10 cellular contexts compared by ENCODE assay signal in genomic region chr17:3762922-3763776, GRCh38. TPM values are rescaled to one million over a fixed set of nuclear protein-coding genes. Genes with fewer than 3 reads are reported as not detected.
A peak's percentile ranks its signal among the peaks of the same experiment; 100 is the strongest.
DNase-seq lines count a peak whose midpoint lies in the region; ATAC-seq and TF ChIP-seq lines count a peak whose summit lies in the region.
"Had no signal": no experiment of that assay in that cellular context is flagged by ENCODE, and none has a peak within 500 bp of the region (broad histone marks: within the 10 kb centered on the region; RNA-seq: fewer than 3 reads in every experiment).

No MANE protein-coding gene starts in this region.

- no peaks in the 10 kb centered on the region for H3K4me1 ChIP-seq in esophagus squamous epithelium

- intact Hi-C loops in left cardiac atrium (cut with DNase I) = no loop called here
- intact Hi-C loops in cardiac septum (cut with DNase I) = no loop called here
- intact Hi-C loops in activated CD4-positive, alpha-beta memory T cell treated with anti-CD3 and anti-CD28 coated beads for 36 hours (cut with micrococcal nuclease) = loop anchor here (1.0 kb wide), 2 partner anchors 33 to 52 kb away; no protein-coding TSS in a partner anchor
- intact Hi-C loops in esophagus squamous epithelium (cut with DNase I) = no loop called here
- intact Hi-C loops in sciatic nerve (cut with DNase I) = no loop called here

- 75 to 76% methylated on average over 14 of the region's 14 CpGs for WGBS in esophagus squamous epithelium, 2 donors

- TF ChIP-seq POLR2A in esophagus squamous epithelium (IDR thresholded peaks at IDR 0.05) = no peak

- H3K27me3 ChIP-seq in esophagus squamous epithelium = no peaks in the 10 kb centered on the region
- H3K27me3 ChIP-seq: neutrophil had no signal

- no peak for ATAC-seq in left cardiac atrium
- peak; percentile 68 for ATAC-seq in HG02943 (IDR thresholded peaks at IDR 0.05; ENCODE audit: low read depth, unreplicated experiment)
- no peak for ATAC-seq in sciatic nerve

- peaks cover 3% of the 10 kb centered on the region for H3K36me3 Mint-ChIP-seq in activated CD4-positive, alpha-beta memory T cell treated with anti-CD3 and anti-CD28 coated beads for 36 hours
- peaks cover 12% of the 10 kb centered on the region for H3K36me3 Mint-ChIP-seq in stimulated activated naive CD8-positive, alpha-beta T cell treated with anti-CD3 and anti-CD28 coated beads, Interleukin-15, Interleukin-2, amounts not matched to agents 100 ng/mL and 50 ng/mL, for 24 hours (ENCODE audit: low read depth)

- peaks cover 9% of the 10 kb centered on the region for H3K9me3 Mint-ChIP-seq in activated CD4-positive, alpha-beta memory T cell treated with anti-CD3 and anti-CD28 coated beads for 36 hours
- H3K9me3 Mint-ChIP-seq in stimulated activated naive CD8-positive, alpha-beta T cell treated with anti-CD3 and anti-CD28 coated beads, Interleukin-15, Interleukin-2, amounts not matched to agents 100 ng/mL and 50 ng/mL, for 24 hours = peaks cover 8% of the 10 kb centered on the region

- H3K36me3 ChIP-seq in esophagus squamous epithelium = no peaks in the 10 kb centered on the region
- H3K36me3 ChIP-seq: neutrophil had no signal

- CTCF ChIA-PET in activated CD4-positive, alpha-beta memory T cell treated with anti-CD3 and anti-CD28 coated beads for 36 hours (lab: Charles Lee) = interaction anchor here (0.7 to 3.5 kb wide), 8 partner anchors 23 to 140 kb away, joined by 3 to 20 read pairs (median 4); partner anchors contain the start of gene NCBP3

- peaks cover 0 to 7% (median 5%) of the 10 kb centered on the region in 3 donors for H3K9me3 ChIP-seq in esophagus squamous epithelium
- H3K9me3 ChIP-seq: neutrophil had no signal

- TF ChIP-seq CTCF in esophagus squamous epithelium (IDR thresholded peaks at IDR 0.05) = no peak

- H3K27ac ChIP-seq in esophagus squamous epithelium = peak overlapping the region in 2 of 4 donors; percentile 25 to 34
- H3K27ac ChIP-seq: neutrophil had no signal

- peaks cover 2% of the 10 kb centered on the region for H3K27me3 Mint-ChIP-seq in activated CD4-positive, alpha-beta memory T cell treated with anti-CD3 and anti-CD28 coated beads for 36 hours
- peaks cover 24% of the 10 kb centered on the region for H3K27me3 Mint-ChIP-seq in stimulated activated naive CD8-positive, alpha-beta T cell treated with anti-CD3 and anti-CD28 coated beads, Interleukin-15, Interleukin-2, amounts not matched to agents 100 ng/mL and 50 ng/mL, for 24 hours

- H3K4me1 Mint-ChIP-seq in activated CD4-positive, alpha-beta memory T cell treated with anti-CD3 and anti-CD28 coated beads for 36 hours (ENCODE audit: low read depth) = peaks cover 43% of the 10 kb centered on the region
- peaks cover 68% of the 10 kb centered on the region for H3K4me1 Mint-ChIP-seq in stimulated activated naive CD8-positive, alpha-beta T cell treated with anti-CD3 and anti-CD28 coated beads, Interleukin-15, Interleukin-2, amounts not matched to agents 100 ng/mL and 50 ng/mL, for 24 hours (ENCODE audit: low read depth)

- H3K27ac Mint-ChIP-seq in activated CD4-positive, alpha-beta memory T cell treated with anti-CD3 and anti-CD28 coated beads for 36 hours = peak overlapping the region; percentile 87
- H3K27ac Mint-ChIP-seq in stimulated activated naive CD8-positive, alpha-beta T cell treated with anti-CD3 and anti-CD28 coated beads, Interleukin-15, Interleukin-2, amounts not matched to agents 100 ng/mL and 50 ng/mL, for 24 hours = peak overlapping the region; percentile 83

- H3K4me3 ChIP-seq in esophagus squamous epithelium = no peak overlapping the region

- peak overlapping the region; percentile 14 for H3K4me3 Mint-ChIP-seq in activated CD4-positive, alpha-beta memory T cell treated with anti-CD3 and anti-CD28 coated beads for 36 hours
- peak overlapping the region; percentile 47 for H3K4me3 Mint-ChIP-seq in stimulated activated naive CD8-positive, alpha-beta T cell treated with anti-CD3 and anti-CD28 coated beads, Interleukin-15, Interleukin-2, amounts not matched to agents 100 ng/mL and 50 ng/mL, for 24 hours

- DNase-seq in left cardiac atrium = peak; percentile 4
- DNase-seq in cardiac septum (ENCODE audit: low spot score) = no peak
- peak; percentile 70 for DNase-seq in activated CD4-positive, alpha-beta memory T cell treated with anti-CD3 and anti-CD28 coated beads for 36 hours
- no peak for DNase-seq in esophagus squamous epithelium (lab: John Stamatoyannopoulos, UW)
- DNase-seq in sciatic nerve (ENCODE audit: low spot score) = no peak
- DNase-seq in NCI-H1436 treated with DMSO at 0.1 percent for 48 hours (lab: John Stamatoyannopoulos, UW) = no peak
- DNase-seq: foreskin melanocyte had no signal

- POLR2A ChIA-PET in activated CD4-positive, alpha-beta memory T cell treated with anti-CD3 and anti-CD28 coated beads for 36 hours (lab: Charles Lee) = interaction anchor here (0.6 to 3.7 kb wide), 3 partner anchors 24 to 70 kb away, joined by 3 to 16 read pairs (median 4); no protein-coding TSS in a partner anchor

RNA-seq across cellular contexts. Expression of gene ITGAE, which starts 37.8 kb away (rescaled TPM):
- 10 to 100 TPM; 15.7 to 20.5 TPM for total RNA-seq in left cardiac atrium
- total RNA-seq in cardiac septum = 20.3 TPM
- 10 to 100 TPM; 32.8 to 34.4 TPM for total RNA-seq in activated CD4-positive, alpha-beta memory T cell treated with anti-CD3 and anti-CD28 coated beads for 36 hours
- total RNA-seq in esophagus squamous epithelium = 10 to 100 TPM in 3 of 4 donors, 1 to 10 TPM in 1; 5.7 to 40.5 (median 26.9) TPM
- 19.3 TPM for total RNA-seq in sciatic nerve

RNA-seq across cellular contexts. Expression of gene HASPIN, which starts 39.4 kb away (rescaled TPM):
- total RNA-seq in left cardiac atrium (under 1 TPM; 0.16 to 0.47 TPM), cardiac septum (0.30 TPM), esophagus squamous epithelium (1 to 10 TPM; 1.4 to 5.4 (median 3.0) TPM), sciatic nerve (0.36 TPM)
- total RNA-seq in activated CD4-positive, alpha-beta memory T cell treated with anti-CD3 and anti-CD28 coated beads for 36 hours = 10 to 100 TPM; 22.0 to 22.7 TPM

Comparison
In these comparisons a context has a peak if more than half of its experiments do, and no peak if none do; other contexts are left out.
1. DNase-seq: peak in left cardiac atrium (single experiment) and activated CD4-positive, alpha-beta memory T cell treated with anti-CD3 and anti-CD28 coated beads for 36 hours (single experiment); none in cardiac septum (single experiment), esophagus squamous epithelium (single experiment), sciatic nerve (single experiment) and NCI-H1436 treated with DMSO at 0.1 percent for 48 hours (single experiment).